Comparison of ENCODE assay signal across 9 cellular contexts in the genomic region with DNA sequence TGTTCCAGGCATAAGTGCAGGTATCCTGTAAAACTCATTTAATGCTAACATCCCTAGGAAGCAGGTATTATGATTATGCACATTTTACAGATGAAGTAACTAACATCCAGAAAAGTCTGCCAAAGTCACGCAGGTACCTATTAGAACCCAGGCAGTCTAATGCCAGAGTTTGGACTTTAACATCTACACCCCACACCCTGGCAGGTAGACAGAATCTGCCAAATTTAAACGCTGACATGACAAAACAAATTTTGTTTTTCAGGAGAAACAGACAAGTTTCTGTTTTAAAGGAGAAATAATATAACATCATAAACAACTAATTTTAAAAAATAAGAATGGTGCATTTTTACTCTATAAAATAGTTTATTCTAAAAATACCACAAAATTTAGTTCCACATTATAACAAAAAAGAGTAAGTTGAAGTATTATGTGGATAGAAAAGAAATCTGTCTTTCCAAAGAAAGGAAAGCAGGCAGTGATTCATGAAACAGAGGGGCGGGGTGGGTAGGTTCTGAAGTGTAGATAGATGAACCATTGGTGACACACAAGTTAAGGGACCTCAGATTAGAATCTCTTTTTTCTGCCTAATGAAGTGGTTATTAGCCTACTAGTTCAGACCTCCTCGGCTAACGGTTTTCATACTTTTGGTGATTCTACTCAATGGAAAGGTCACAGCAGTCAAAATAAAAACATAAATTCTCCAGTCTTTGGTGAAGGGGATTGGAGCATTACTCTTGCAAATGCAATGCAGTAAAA. TPM values are rescaled to one million over a fixed set of nuclear protein-coding genes. Genes with fewer than 3 reads are reported as not detected.
DNase-seq lines count a peak whose midpoint lies in the region; ATAC-seq and TF ChIP-seq lines count a peak whose summit lies in the region.
"Had no signal": no experiment of that assay in that cellular context is flagged by ENCODE, and none has a peak within 500 bp of the region (broad histone marks: within the 10 kb centered on the region; RNA-seq: fewer than 3 reads in every experiment).

No MANE protein-coding gene starts in this region.

- H3K4me1 ChIP-seq in OCI-LY3 (ENCODE audit: low read length) (peaks cover 6% of the 10 kb centered on the region), ectodermal cell (ENCODE audit: control insufficient read depth, insufficient read depth, low read length) (no peaks in the 10 kb centered on the region)

- peaks cover 33% of the 10 kb centered on the region for H3K36me3 Mint-ChIP-seq in activated CD4-positive, alpha-beta T cell treated with anti-CD3 and anti-CD28 coated beads for 36 hours (ENCODE audit: low read depth)

- no peaks in the 10 kb centered on the region for H3K9me3 Mint-ChIP-seq in activated CD4-positive, alpha-beta T cell treated with anti-CD3 and anti-CD28 coated beads for 36 hours (ENCODE audit: low read depth)

- H3K4me3 ChIP-seq in OCI-LY3 (ENCODE audit: low read length) = peak overlapping the region; percentile 91
- peak overlapping the region; percentile 73 for H3K4me3 ChIP-seq in ectodermal cell (ENCODE audit: insufficient read depth, low read depth, low read length)
- peak overlapping the region; percentile 68 for H3K4me3 ChIP-seq in retinal pigment epithelial cell (ENCODE audit: low read length)

- WGBS in ectodermal cell, 2 experiments = 34 to 39% methylated on average over 4 to 5 of the region's 5 CpGs

- H3K36me3 ChIP-seq in OCI-LY3 (replicated peaks; ENCODE audit: low read depth, low read length) = peaks cover 36% of the 10 kb centered on the region
- peaks cover 18% of the 10 kb centered on the region for H3K36me3 ChIP-seq in ectodermal cell (ENCODE audit: control insufficient read depth, insufficient read depth, low read length)

- ATAC-seq in activated CD4-positive, alpha-beta T cell treated with anti-CD3 and anti-CD28 coated beads for 36 hours = no peak
- ATAC-seq in HG03354 (IDR thresholded peaks at IDR 0.05; ENCODE audit: poor library complexity, severe bottlenecking, unreplicated experiment) = no peak
- ATAC-seq in GM21423 (IDR thresholded peaks at IDR 0.05; ENCODE audit: unreplicated experiment) = no peak

- no peak overlapping the region for H3K27ac ChIP-seq in OCI-LY3 (ENCODE audit: low read length)
- H3K27ac ChIP-seq in ectodermal cell (ENCODE audit: insufficient read depth, low read depth, low read length, poor library complexity, severe bottlenecking) = no peak overlapping the region

- H3K4me1 Mint-ChIP-seq in activated CD4-positive, alpha-beta T cell treated with anti-CD3 and anti-CD28 coated beads for 36 hours = peaks cover 21% of the 10 kb centered on the region

- intact Hi-C loops in activated CD4-positive, alpha-beta T cell treated with anti-CD3 and anti-CD28 coated beads for 36 hours (cut with DNase I, micrococcal nuclease) = loop anchor here in 1 of 2 experiments (5.0 to 10.0 kb wide), 3 partner anchors 630 to 1013 kb away; a partner anchor contains a TSS

- CTCF ChIA-PET in activated CD4-positive, alpha-beta T cell treated with anti-CD3 and anti-CD28 coated beads for 36 hours (lab: Charles Lee) = interaction anchor here (0.6 kb wide), 1 partner anchor 83 kb away, joined by 3 read pairs; no protein-coding TSS in a partner anchor

- peak overlapping the region; percentile 91 for H3K9ac ChIP-seq in OCI-LY3 (ENCODE audit: low read length)

- peaks cover 3% of the 10 kb centered on the region for H3K27me3 Mint-ChIP-seq in activated CD4-positive, alpha-beta T cell treated with anti-CD3 and anti-CD28 coated beads for 36 hours

- POLR2A ChIA-PET in activated CD4-positive, alpha-beta T cell treated with anti-CD3 and anti-CD28 coated beads for 36 hours (lab: Charles Lee) = no interaction called here

- H3K9me3 ChIP-seq in OCI-LY3 (ENCODE audit: insufficient read depth, low read length) (no peaks in the 10 kb centered on the region), ectodermal cell (ENCODE audit: control insufficient read depth, low read length) (no peaks in the 10 kb centered on the region)

- DNase-seq in activated CD4-positive, alpha-beta T cell treated with anti-CD3 and anti-CD28 coated beads for 36 hours = peak; percentile 32
- no peak for DNase-seq in activated CD4-positive, alpha-beta T cell treated with anti-CD3 and anti-CD28 coated beads, Interleukin-2, amount 50 U/mL, for 1 hour
- no peak for DNase-seq in retinal pigment epithelial cell (ENCODE audit: low read depth)
- no peak for DNase-seq in NCI-H1436 treated with DMSO at 0.1 percent for 48 hours (lab: John Stamatoyannopoulos, UW)
- DNase-seq: NCI-H2081 treated with DMSO at 0.1 percent for 48 hours had no signal

- peak overlapping the region; percentile 97 for H3K4me3 Mint-ChIP-seq in activated CD4-positive, alpha-beta T cell treated with anti-CD3 and anti-CD28 coated beads for 36 hours

- H3K27me3 ChIP-seq in OCI-LY3 (ENCODE audit: low read depth, low read length) (no peaks in the 10 kb centered on the region), ectodermal cell (ENCODE audit: control insufficient read depth, insufficient read depth, low read length, poor library complexity, severe bottlenecking) (no peaks in the 10 kb centered on the region)

- no peak for TF ChIP-seq CTCF in OCI-LY3 (IDR thresholded peaks at IDR 0.05; ENCODE audit: low read depth, low read length)
- no peak for TF ChIP-seq CTCF in retinal pigment epithelial cell (conservative IDR thresholded peaks at IDR 0.05; ENCODE audit: low read depth, low read length)

- H3K4me2 ChIP-seq in OCI-LY3 (ENCODE audit: low read length) = peak overlapping the region; percentile 88

- peaks cover 66% of the 10 kb centered on the region for H3K79me2 ChIP-seq in OCI-LY3 (ENCODE audit: low read length)

- no peak overlapping the region for H3K27ac Mint-ChIP-seq in activated CD4-positive, alpha-beta T cell treated with anti-CD3 and anti-CD28 coated beads for 36 hours

- H4K20me1 ChIP-seq in OCI-LY3 (ENCODE audit: insufficient read depth, low read length) = peaks cover 10% of the 10 kb centered on the region; the same call in 1 of the 2 replicates

- no peak overlapping the region for H2AFZ ChIP-seq in OCI-LY3 (ENCODE audit: low read depth, low read length)

RNA-seq across cellular contexts. Expression of a gene that starts 1.7 kb away (rescaled TPM):
- 10 to 100 TPM; 47.8 to 49.5 TPM for total RNA-seq in activated CD4-positive, alpha-beta T cell treated with anti-CD3 and anti-CD28 coated beads for 36 hours
- polyA plus RNA-seq in ectodermal cell (2013, experiment 1 of 4) = 43.8 TPM
- polyA plus RNA-seq in ectodermal cell (2013, experiment 2 of 4) = 44.0 TPM
- 45.7 TPM for polyA plus RNA-seq in ectodermal cell (2013, experiment 3 of 4)
- 50.4 TPM for polyA plus RNA-seq in ectodermal cell (2013, experiment 4 of 4)

RNA-seq across cellular contexts. Expression of a gene that starts 56.3 kb away (rescaled TPM):
- total RNA-seq in activated CD4-positive, alpha-beta T cell treated with anti-CD3 and anti-CD28 coated beads for 36 hours = 1 to 10 TPM; 5.0 to 5.1 TPM
- 7.1 TPM for polyA plus RNA-seq in ectodermal cell (2013, experiment 1 of 4)
- polyA plus RNA-seq in ectodermal cell (2013, experiment 2 of 4) = 7.4 TPM
- polyA plus RNA-seq in ectodermal cell (2013, experiment 3 of 4) = 6.9 TPM
- polyA plus RNA-seq in ectodermal cell (2013, experiment 4 of 4) = 8.5 TPM
